21 cellular contexts compared by ENCODE assay signal in genomic region chr12:15670756-15671155, GRCh38.
DNase-seq lines count a peak whose midpoint lies in the region; ATAC-seq, FAIRE-seq and TF ChIP-seq lines count a peak whose summit lies in the region.
"Had no signal": no experiment of that assay in that cellular context is flagged by ENCODE, and none has a peak within 500 bp of the region (broad histone marks: within the 10 kb centered on the region; RNA-seq: fewer than 3 reads in every experiment).

No MANE protein-coding gene starts in this region.

- CTCF ChIA-PET in CD8-positive, alpha-beta T cell (lab: Charles Lee): no interaction called here

- H3K27ac Mint-ChIP-seq in CD8-positive, alpha-beta T cell: no peak overlapping the region
- H3K27ac Mint-ChIP-seq: B cell; CD4-positive, CD25-positive, alpha-beta regulatory T cell; CD8-positive, alpha-beta memory T cell; H9 had no signal

- no peak for ATAC-seq in CD8-positive, alpha-beta T cell
- ATAC-seq in HG02642 (IDR thresholded peaks at IDR 0.05; ENCODE audit: poor library complexity, unreplicated experiment): no peak
- ATAC-seq: HCT116 had no signal

- H3K27me3 Mint-ChIP-seq in CD8-positive, alpha-beta T cell (ENCODE audit: low read depth): peaks cover 3% of the 10 kb centered on the region
- H3K27me3 Mint-ChIP-seq: CD4-positive, CD25-positive, alpha-beta regulatory T cell had no signal

- no peaks in the 10 kb centered on the region for H3K36me3 Mint-ChIP-seq in CD8-positive, alpha-beta T cell
- H3K36me3 Mint-ChIP-seq: CD4-positive, CD25-positive, alpha-beta regulatory T cell; CD8-positive, alpha-beta memory T cell had no signal

- no peaks in the 10 kb centered on the region for H3K9me3 Mint-ChIP-seq in CD8-positive, alpha-beta T cell
- H3K9me3 Mint-ChIP-seq: CD4-positive, CD25-positive, alpha-beta regulatory T cell; CD8-positive, alpha-beta memory T cell; H9 had no signal

- H3K4me1 ChIP-seq in CD8-positive, alpha-beta T cell (ENCODE audit: insufficient read depth, low read length): no peaks in the 10 kb centered on the region
- H3K4me1 ChIP-seq: BLaER1 had no signal

- no peak overlapping the region for H3K4me3 ChIP-seq in CD8-positive, alpha-beta T cell (ENCODE audit: low read depth, low read length)
- H3K4me3 ChIP-seq: BLaER1, GM23248 had no signal

- H3K4me3 Mint-ChIP-seq in CD8-positive, alpha-beta T cell: no peak overlapping the region
- H3K4me3 Mint-ChIP-seq: B cell; CD4-positive, CD25-positive, alpha-beta regulatory T cell; CD8-positive, alpha-beta memory T cell; H9 had no signal

- no peaks in the 10 kb centered on the region for H3K9me3 ChIP-seq in CD8-positive, alpha-beta T cell (ENCODE audit: low read length)
- H3K9me3 ChIP-seq: BLaER1 had no signal

- intact Hi-C loops in CD8-positive, alpha-beta T cell (cut with DNase I, micrococcal nuclease): no loop called here

- FAIRE-seq in H54 (lab: Jason Lieb, UNC): peak; percentile 41
- peak; percentile 31 for FAIRE-seq in frontal cortex (lab: Jason Lieb, UNC)
- FAIRE-seq: G401.6, GM19239, H1 had no signal

- H3K27ac ChIP-seq in VCaP: peak overlapping the region; percentile 10; the same call in 1 of the 2 replicates
- H3K27ac ChIP-seq in CD8-positive, alpha-beta T cell (ENCODE audit: low read depth, low read length): no peak overlapping the region
- H3K27ac ChIP-seq: BLaER1, C4-2B, GM23248 had no signal

- TF ChIP-seq CTCF in VCaP (conservative IDR thresholded peaks at IDR 0.05): no peak
- TF ChIP-seq CTCF in CD8-positive, alpha-beta T cell (IDR thresholded peaks at IDR 0.05): no peak

- DNase-seq in H54 (ENCODE audit: insufficient read length, low spot score) (no peak), frontal cortex (ENCODE audit: low spot score in 2 of 2) (no peak), NCI-H82 treated with DMSO at 0.1 percent for 48 hours (lab: John Stamatoyannopoulos, UW; ENCODE audit: unreplicated experiment) (no peak)
- DNase-seq in CD8-positive, alpha-beta T cell: no peak
- DNase-seq: Calu3; CD4-positive, CD25-positive, alpha-beta regulatory T cell; CD8-positive, alpha-beta memory T cell; COR-L47; DMS53; DMS79 treated with DMSO at 0.1 percent for 48 hours; GM23248; H9 had no signal

- TF ChIP-seq POLR2A in H54 (IDR thresholded peaks at IDR 0.05; ENCODE audit: low read depth, low read length): no peak

- POLR2A ChIA-PET in CD8-positive, alpha-beta T cell (lab: Charles Lee): no interaction called here

- H3K27me3 ChIP-seq in CD8-positive, alpha-beta T cell (ENCODE audit: insufficient read depth, low read length): no peaks in the 10 kb centered on the region
- H3K27me3 ChIP-seq: BLaER1 had no signal

- no peaks in the 10 kb centered on the region for H3K36me3 ChIP-seq in CD8-positive, alpha-beta T cell (ENCODE audit: insufficient read depth, low read length)
- H3K36me3 ChIP-seq: BLaER1 had no signal

- no peaks in the 10 kb centered on the region for H3K4me1 Mint-ChIP-seq in CD8-positive, alpha-beta T cell (ENCODE audit: low read depth)
- H3K4me1 Mint-ChIP-seq: B cell; CD4-positive, CD25-positive, alpha-beta regulatory T cell; CD8-positive, alpha-beta memory T cell; H9 had no signal
